ENCODE assay signal across 20 cellular contexts in genomic region chr10:62866451-62866850, GRCh38. TPM values are rescaled to one million over a fixed set of nuclear protein-coding genes. Genes with fewer than 3 reads are reported as not detected.
A peak's percentile ranks its signal among the peaks of the same experiment; 100 is the strongest.
DNase-seq lines count a peak whose midpoint lies in the region; ATAC-seq and TF ChIP-seq lines count a peak whose summit lies in the region.
"Had no signal": no experiment of that assay in that cellular context is flagged by ENCODE, and none has a peak within 500 bp of the region (broad histone marks: within the 10 kb centered on the region; RNA-seq: fewer than 3 reads in every experiment).

No MANE protein-coding gene starts in this region.

- ATAC-seq in SK-N-SH treated with all-trans-retinoic acid at 6 μM for 48 hours = no peak
- ATAC-seq in natural killer cell treated with Interleukin-12 subunit alpha and Interleukin-12 subunit beta and Interleukin-15 and Interleukin-18, amount 100 ng/mL, for 72 hours = no peak
- ATAC-seq in HG02870 (IDR thresholded peaks at IDR 0.05; ENCODE audit: unreplicated experiment) = no peak
- ATAC-seq: Right ventricle myocardium inferior had no signal

- H3K9me3 Mint-ChIP-seq in natural killer cell treated with Interleukin-12 subunit alpha and Interleukin-12 subunit beta and Interleukin-15 and Interleukin-18, amount 100 ng/mL, for 72 hours = peaks cover 1% of the 10 kb centered on the region
- H3K9me3 Mint-ChIP-seq: CD8-positive, alpha-beta memory T cell had no signal

- no peaks in the 10 kb centered on the region for H3K36me3 Mint-ChIP-seq in natural killer cell treated with Interleukin-12 subunit alpha and Interleukin-12 subunit beta and Interleukin-15 and Interleukin-18, amount 100 ng/mL, for 72 hours

- H3K4me1 Mint-ChIP-seq in natural killer cell treated with Interleukin-12 subunit alpha and Interleukin-12 subunit beta and Interleukin-15 and Interleukin-18, amount 100 ng/mL, for 72 hours (ENCODE audit: low read depth in 2 of 2) = peaks cover 11 to 18% of the 10 kb centered on the region in 2 donors
- H3K4me1 Mint-ChIP-seq: CD8-positive, alpha-beta memory T cell had no signal

- TF ChIP-seq CTCF in AG10803 (conservative IDR thresholded peaks at IDR 0.05; ENCODE audit: low read length) = no peak
- no peak for TF ChIP-seq CTCF in choroid plexus epithelial cell (conservative IDR thresholded peaks at IDR 0.05; ENCODE audit: low read depth, low read length)

- no peak overlapping the region for H3K27ac Mint-ChIP-seq in natural killer cell treated with Interleukin-12 subunit alpha and Interleukin-12 subunit beta and Interleukin-15 and Interleukin-18, amount 100 ng/mL, for 72 hours

- DNase-seq in AG10803 (ENCODE audit: low read depth) (peak; percentile 62), HCEC 1CT (peak; percentile 42), choroid plexus epithelial cell (ENCODE audit: low read depth) (peak; percentile 3), iris pigment epithelial cell (ENCODE audit: low read depth) (peak; percentile 5), NOMO-1 treated with DMSO at 0.1 percent for 48 hours (lab: John Stamatoyannopoulos, UW; ENCODE audit: unreplicated experiment) (no peak)
- no peak for DNase-seq in natural killer cell treated with Interleukin-12 subunit alpha and Interleukin-12 subunit beta and Interleukin-15 and Interleukin-18, amount 100 ng/mL, for 72 hours (ENCODE audit: low spot score)
- DNase-seq: 8988T; CD8-positive, alpha-beta memory T cell; MM.1S; NCI-H1092; NCI-H1436 treated with DMSO at 0.1 percent for 48 hours; NCI-H2029; NCI-H345; NCI-H524 treated with DMSO at 0.1 percent for 48 hours; Peyer's patch had no signal

- H3K4me3 ChIP-seq in AG10803 (ENCODE audit: low read length) = no peak overlapping the region
- no peak overlapping the region for H3K4me3 ChIP-seq in choroid plexus epithelial cell (ENCODE audit: low read depth, low read length)
- H3K4me3 ChIP-seq: BLaER1, Peyer's patch had no signal

- peaks cover 3 to 4% of the 10 kb centered on the region in 2 donors for H3K27me3 Mint-ChIP-seq in natural killer cell treated with Interleukin-12 subunit alpha and Interleukin-12 subunit beta and Interleukin-15 and Interleukin-18, amount 100 ng/mL, for 72 hours

- no peak overlapping the region for H3K4me3 Mint-ChIP-seq in natural killer cell treated with Interleukin-12 subunit alpha and Interleukin-12 subunit beta and Interleukin-15 and Interleukin-18, amount 100 ng/mL, for 72 hours
- H3K4me3 Mint-ChIP-seq: CD8-positive, alpha-beta memory T cell had no signal

TF ChIP-seq in SK-N-SH treated with all-trans-retinoic acid at 6 μM for 48 hours, 23 proteins besides CTCF, POLR2A, EP300 and RAD21:
- TF ChIP-seq OSR1 (CRISPR knock-in tag; IDR thresholded peaks at IDR 0.05) = no peak

RNA-seq across cellular contexts. Expression of gene EGR2, which starts 50.3 kb away (rescaled TPM):
- total RNA-seq in natural killer cell treated with Interleukin-12 subunit alpha and Interleukin-12 subunit beta and Interleukin-15 and Interleukin-18, amount 100 ng/mL, for 72 hours = 100 to 1,000 TPM in 1 of 2 donors, 10 to 100 TPM in 1; 14.3 to 116 TPM
- total RNA-seq: G401 had no signal

Comparison
In these comparisons a context has a peak if more than half of its experiments do, and no peak if none do; other contexts are left out.
1. DNase-seq: peak in AG10803 (single experiment), HCEC 1CT (single experiment), choroid plexus epithelial cell (single experiment) and iris pigment epithelial cell (single experiment); none in NOMO-1 treated with DMSO at 0.1 percent for 48 hours (single experiment) and natural killer cell treated with Interleukin-12 subunit alpha and Interleukin-12 subunit beta and Interleukin-15 and Interleukin-18, amount 100 ng/mL, for 72 hours (single experiment).